17 cellular contexts compared by ENCODE assay signal in genomic region chr9:112881366-112881765, GRCh38. TPM values are rescaled to one million over a fixed set of nuclear protein-coding genes. Genes with fewer than 3 reads are reported as not detected.
DNase-seq lines count a peak whose midpoint lies in the region; ATAC-seq and TF ChIP-seq lines count a peak whose summit lies in the region.
"Had no signal": no experiment of that assay in that cellular context is flagged by ENCODE, and none has a peak within 500 bp of the region (broad histone marks: within the 10 kb centered on the region; RNA-seq: fewer than 3 reads in every experiment).

No MANE protein-coding gene starts in this region.

- no peak overlapping the region for H2AFZ ChIP-seq in smooth muscle cell (ENCODE audit: low read depth)

- H3K9ac ChIP-seq in smooth muscle cell (ENCODE audit: low read depth) = no peak overlapping the region

- TF ChIP-seq POLR2A in adrenal gland (IDR thresholded peaks at IDR 0.05) = no peak
- TF ChIP-seq POLR2A in erythroblast (IDR thresholded peaks at IDR 0.05; ENCODE audit: low read length) = no peak

- H3K27ac Mint-ChIP-seq in activated naive CD4-positive, alpha-beta T cell treated with anti-CD3 and anti-CD28 coated beads, Interleukin-2, amount 10 ng/mL, durations not matched to agents 7 days and 5 days = no peak overlapping the region
- H3K27ac Mint-ChIP-seq: activated CD8-positive, alpha-beta memory T cell treated with anti-CD3 and anti-CD28 coated beads, Interleukin-2, amount 10 ng/mL, durations not matched to agents 7 days and 5 days; CD4-positive, alpha-beta memory T cell had no signal

- H3K4me1 ChIP-seq in smooth muscle cell (ENCODE audit: low read depth) (peaks cover 3% of the 10 kb centered on the region), adrenal gland (replicated peaks in 1 of 2) (no peaks in the 10 kb centered on the region)
- H3K4me1 ChIP-seq: heart right ventricle had no signal

- no peaks in the 10 kb centered on the region for H3K4me1 Mint-ChIP-seq in activated naive CD4-positive, alpha-beta T cell treated with anti-CD3 and anti-CD28 coated beads, Interleukin-2, amount 10 ng/mL, durations not matched to agents 7 days and 5 days
- H3K4me1 Mint-ChIP-seq: CD4-positive, alpha-beta memory T cell had no signal

- CTCF ChIA-PET in activated naive CD4-positive, alpha-beta T cell treated with anti-CD3 and anti-CD28 coated beads, Interleukin-2, amount 10 ng/mL, durations not matched to agents 7 days and 5 days (lab: Charles Lee) = no interaction called here

- H3K4me3 ChIP-seq in fibroblast of mammary gland (ENCODE audit: control insufficient read depth, low read depth, low read length) (no peak overlapping the region), smooth muscle cell (no peak overlapping the region), adrenal gland (no peak overlapping the region)
- H3K4me3 ChIP-seq: heart right ventricle had no signal

- no peaks in the 10 kb centered on the region for H3K79me2 ChIP-seq in smooth muscle cell (ENCODE audit: low read depth)

- no peaks in the 10 kb centered on the region for H4K20me1 ChIP-seq in smooth muscle cell (ENCODE audit: low read depth)

- in situ Hi-C loops in SK-MEL-5 (cut with HindIII; ENCODE audit: low pct_unique_long_range_greater_than_20kb, low sequenced_read_pairs) = no loop called here

- H3K9me3 ChIP-seq in smooth muscle cell (replicated peaks; ENCODE audit: low read depth) = no peaks in the 10 kb centered on the region
- no peaks in the 10 kb centered on the region for H3K9me3 ChIP-seq in adrenal gland (replicated peaks in 1 of 3)
- H3K9me3 ChIP-seq: heart right ventricle had no signal

- DNase-seq in HK-2 (ENCODE audit: unreplicated experiment) (peak; percentile 14), SK-MEL-5 (ENCODE audit: low read depth, low spot score) (peak; percentile 53), fibroblast of mammary gland (ENCODE audit: low read depth) (peak; percentile 83), smooth muscle cell (lab: John Stamatoyannopoulos, UW; ENCODE audit: unreplicated experiment) (no peak), adrenal gland (no peak), erythroblast (lab: John Stamatoyannopoulos, UW) (no peak)
- DNase-seq in activated naive CD4-positive, alpha-beta T cell treated with anti-CD3 and anti-CD28 coated beads, Interleukin-2, amount 10 ng/mL, durations not matched to agents 7 days and 5 days = no peak
- DNase-seq: activated CD4-positive, CD25-positive, alpha-beta regulatory T cell treated with anti-CD3 and anti-CD28 coated beads, Interleukin-2, amount 50 U/mL, for 72 hours; activated CD8-positive, alpha-beta memory T cell treated with anti-CD3 and anti-CD28 coated beads, Interleukin-2, amount 10 ng/mL, durations not matched to agents 7 days and 5 days; activated gamma-delta T cell treated with Interleukin-2 at 50 U/mL for 16 hours; CD4-positive, alpha-beta memory T cell; heart right ventricle; left cardiac atrium; NCI-H774; stimulated activated CD4-positive, alpha-beta T cell treated with anti-CD3 and anti-CD28 coated beads, Interleukin-15, amount 100 ng/mL, for 24 hours; T-helper 2 cell had no signal

- H3K27me3 ChIP-seq in smooth muscle cell (ENCODE audit: low read depth) = no peaks in the 10 kb centered on the region
- H3K27me3 ChIP-seq in adrenal gland = no peaks in the 10 kb centered on the region
- H3K27me3 ChIP-seq: heart right ventricle had no signal

- 21% methylated on average over 5 of the region's 5 CpGs for WGBS in smooth muscle cell (ENCODE audit: low lambda C conversion rate)
- 87 to 95% (median 92%) methylated on average over 2 to 5 of the region's 5 CpGs for WGBS in adrenal gland, 4 donors

- H3F3A ChIP-seq in smooth muscle cell (ENCODE audit: low read depth) = peaks cover 6% of the 10 kb centered on the region

- no peak overlapping the region for H3K4me2 ChIP-seq in smooth muscle cell

- H3K36me3 ChIP-seq in smooth muscle cell (ENCODE audit: low read depth) = no peaks in the 10 kb centered on the region
- H3K36me3 ChIP-seq in adrenal gland (replicated peaks in 1 of 2) = no peaks in the 10 kb centered on the region

- TF ChIP-seq CTCF in fibroblast of mammary gland (conservative IDR thresholded peaks at IDR 0.05; ENCODE audit: control insufficient read depth, insufficient read depth, low read depth, low read length) (no peak), smooth muscle cell (IDR thresholded peaks at IDR 0.05; ENCODE audit: borderline replicate concordance, insufficient read depth, poor library complexity, severe bottlenecking) (no peak), adrenal gland (IDR thresholded peaks at IDR 0.05) (no peak)

- H3K9me3 Mint-ChIP-seq in activated naive CD4-positive, alpha-beta T cell treated with anti-CD3 and anti-CD28 coated beads, Interleukin-2, amount 10 ng/mL, durations not matched to agents 7 days and 5 days = no peaks in the 10 kb centered on the region
- H3K9me3 Mint-ChIP-seq: CD4-positive, alpha-beta memory T cell had no signal

- no peaks in the 10 kb centered on the region for H3K27me3 Mint-ChIP-seq in activated naive CD4-positive, alpha-beta T cell treated with anti-CD3 and anti-CD28 coated beads, Interleukin-2, amount 10 ng/mL, durations not matched to agents 7 days and 5 days
- H3K27me3 Mint-ChIP-seq: activated CD8-positive, alpha-beta memory T cell treated with anti-CD3 and anti-CD28 coated beads, Interleukin-2, amount 10 ng/mL, durations not matched to agents 7 days and 5 days; CD4-positive, alpha-beta memory T cell had no signal

- no peak overlapping the region for H3K4me3 Mint-ChIP-seq in activated naive CD4-positive, alpha-beta T cell treated with anti-CD3 and anti-CD28 coated beads, Interleukin-2, amount 10 ng/mL, durations not matched to agents 7 days and 5 days
- H3K4me3 Mint-ChIP-seq: activated CD8-positive, alpha-beta memory T cell treated with anti-CD3 and anti-CD28 coated beads, Interleukin-2, amount 10 ng/mL, durations not matched to agents 7 days and 5 days; CD4-positive, alpha-beta memory T cell had no signal

- no peak for ATAC-seq in HG03571 (IDR thresholded peaks at IDR 0.05; ENCODE audit: unreplicated experiment)
- ATAC-seq: activated CD8-positive, alpha-beta memory T cell treated with anti-CD3 and anti-CD28 coated beads, Interleukin-2, amount 10 ng/mL, durations not matched to agents 7 days and 5 days; heart right ventricle; left cardiac atrium had no signal

- intact Hi-C loops in adrenal gland (cut with DNase I) = no loop called here

- peaks cover 2% of the 10 kb centered on the region for H3K36me3 Mint-ChIP-seq in activated naive CD4-positive, alpha-beta T cell treated with anti-CD3 and anti-CD28 coated beads, Interleukin-2, amount 10 ng/mL, durations not matched to agents 7 days and 5 days
- H3K36me3 Mint-ChIP-seq: activated CD8-positive, alpha-beta memory T cell treated with anti-CD3 and anti-CD28 coated beads, Interleukin-2, amount 10 ng/mL, durations not matched to agents 7 days and 5 days had no signal

- peak overlapping the region; percentile 38 for H3K27ac ChIP-seq in smooth muscle cell (ENCODE audit: low read depth)
- H3K27ac ChIP-seq in adrenal gland = no peak overlapping the region
- H3K27ac ChIP-seq: heart right ventricle had no signal

RNA-seq across cellular contexts. Expression of gene SLC46A2, which starts 9.3 kb away (rescaled TPM):
- not detected in 2 replicates for total RNA-seq in SK-MEL-5 (2014; rRNA removed; shearing (Covaris generic))
- polyA plus RNA-seq in SK-MEL-5 (2015; cell fraction: cytosol; rRNA removed) = not detected in 2 replicates
- polyA plus RNA-seq in SK-MEL-5 (2015; cell fraction: nucleus; rRNA removed) = not detected in 2 replicates
- total RNA-seq in smooth muscle cell = not detected in 2 replicates
- polyA plus RNA-seq in smooth muscle cell = not detected in 2 replicates
- under 1 TPM in 2 of 8 donors, not detected in 6; 0.55 to 0.87 TPM for total RNA-seq in adrenal gland
- polyA plus RNA-seq in adrenal gland = under 1 TPM; 0.07 to 0.40 (median 0.09) TPM
- total RNA-seq: activated CD8-positive, alpha-beta memory T cell treated with anti-CD3 and anti-CD28 coated beads, Interleukin-2, amount 10 ng/mL, durations not matched to agents 7 days and 5 days; CD4-positive, alpha-beta memory T cell; left cardiac atrium had no signal
- polyA plus RNA-seq: CD4-positive, alpha-beta memory T cell had no signal

Comparison
In these comparisons a context has a peak if more than half of its experiments do, and no peak if none do; other contexts are left out.
1. DNase-seq: peak in HK-2 (single experiment), SK-MEL-5 (single experiment) and fibroblast of mammary gland (single experiment); none in smooth muscle cell (single experiment), adrenal gland (0 of 7), activated naive CD4-positive, alpha-beta T cell treated with anti-CD3 and anti-CD28 coated beads, Interleukin-2, amount 10 ng/mL, durations not matched to agents 7 days and 5 days (single experiment) and erythroblast (0 of 2).